ENCODE assay signal across 8 cellular contexts in the genomic region with DNA sequence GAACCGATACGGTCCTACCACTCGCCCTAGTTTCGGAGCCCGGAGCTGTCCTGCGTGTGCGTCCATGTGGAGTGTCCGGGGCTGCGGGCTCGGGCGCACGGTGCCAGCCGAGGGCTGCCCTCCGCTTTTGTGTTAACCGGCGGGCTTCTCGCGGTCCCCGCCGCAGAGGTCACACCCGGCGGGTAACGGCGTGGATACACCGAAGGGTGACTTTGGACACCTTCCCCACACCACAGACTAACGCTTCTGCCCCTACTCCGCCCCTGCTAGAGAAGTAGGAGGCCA. TPM values are rescaled to one million over a fixed set of nuclear protein-coding genes. Genes with fewer than 3 reads are reported as not detected.
DNase-seq lines count a peak whose midpoint lies in the region; ATAC-seq and TF ChIP-seq lines count a peak whose summit lies in the region.

No MANE protein-coding gene starts in this region.

- H3K4me1 ChIP-seq in lung (ENCODE audit: control insufficient read depth in 2 of 2, insufficient read depth in 2 of 2, low read length in 2 of 2), result peaks cover 9 to 15% of the 10 kb centered on the region in 2 donors
- H3K4me1 ChIP-seq in upper lobe of right lung, result peaks cover 36% of the 10 kb centered on the region

- H3K4me1 Mint-ChIP-seq in MCF 10A (ENCODE audit: insufficient read depth, unreplicated experiment), result peaks cover 37% of the 10 kb centered on the region

- peak overlapping the region; percentile 72 for H3K4me3 Mint-ChIP-seq in MCF 10A (ENCODE audit: unreplicated experiment)

- intact Hi-C loops in Right ventricle myocardium inferior (cut with DNase I), result loop anchor here (1.0 to 5.0 kb wide), 6 partner anchors 27 to 183 kb away; a partner anchor contains a TSS
- intact Hi-C loops in cardiac septum (cut with DNase I), result loop anchor here (1.0 to 5.0 kb wide), 5 partner anchors 50 to 184 kb away; a partner anchor contains a TSS
- intact Hi-C loops in MCF 10A (cut with micrococcal nuclease), result loop anchor here (1.0 to 10.0 kb wide), 8 partner anchors 12 to 573 kb away; a partner anchor contains a TSS
- intact Hi-C loops in upper lobe of right lung (cut with DNase I), result no loop called here

- peak overlapping the region; percentile 98 for H3K27ac Mint-ChIP-seq in MCF 10A (ENCODE audit: low read depth, unreplicated experiment)

- ATAC-seq in Right ventricle myocardium inferior (peak; percentile 2), HG03520 (IDR thresholded peaks at IDR 0.05; ENCODE audit: unreplicated experiment) (peak; percentile 1), lung (ENCODE audit: insufficient read depth, low FRiP score) (no peak), upper lobe of right lung (no peak)

- H3K27ac ChIP-seq in lung (ENCODE audit: low read depth in 1 of 2, low read length in 1 of 2), result peak overlapping the region; percentile 79 to 99
- H3K27ac ChIP-seq in upper lobe of right lung, result peak overlapping the region; percentile 97

- peak overlapping the region; percentile 50 for H3K4me3 ChIP-seq in lung
- H3K4me3 ChIP-seq in upper lobe of right lung, result peak overlapping the region; percentile 78

- peak; percentile 73 for DNase-seq in Right ventricle myocardium inferior (ENCODE audit: missing footprints)
- DNase-seq in cardiac septum (ENCODE audit: low spot score), result no peak
- no peak for DNase-seq in MCF 10A (ENCODE audit: unreplicated experiment)
- DNase-seq in lung (ENCODE audit: low spot score), result no peak
- no peak for DNase-seq in upper lobe of right lung
- no peak for DNase-seq in mesenteric fat pad (ENCODE audit: low spot score)
- DNase-seq in NCI-H2171 (lab: John Stamatoyannopoulos, UW), result no peak

- H3K36me3 ChIP-seq in lung (ENCODE audit: control insufficient read depth in 2 of 2, insufficient read depth in 2 of 2, low read length in 2 of 2) (no peaks in the 10 kb centered on the region), upper lobe of right lung (no peaks in the 10 kb centered on the region)

- WGBS in lung, 2 donors, result 1% methylated on average over 27 of the region's 27 CpGs

- TF ChIP-seq CTCF in MCF 10A (IDR thresholded peaks at IDR 0.05; ENCODE audit: unreplicated experiment), result no peak
- no peak for TF ChIP-seq CTCF in lung (IDR thresholded peaks at IDR 0.05; ENCODE audit: control extremely low read depth, extremely low read depth)
- no peak for TF ChIP-seq CTCF in upper lobe of right lung (IDR thresholded peaks at IDR 0.05)

- H3K9me3 Mint-ChIP-seq in MCF 10A (ENCODE audit: unreplicated experiment), result no peaks in the 10 kb centered on the region

- BruUV-seq in MCF 10A (replicated peaks; lab: Mats Ljungman, UMichigan), result TSS peak; percentile 77

- POLR2A ChIA-PET in MCF 10A (lab: Yijun Ruan, JAX), result interaction anchor here (0.5 to 6.4 kb wide), 71 partner anchors 10 to 1347 kb away, joined by 3 to 216 read pairs (median 5); a partner anchor contains a TSS

- CTCF ChIA-PET in MCF 10A (lab: Yijun Ruan, JAX), result interaction anchor here (0.6 to 5.2 kb wide), 16 partner anchors 11 to 311 kb away, joined by 3 to 40 read pairs (median 4); no protein-coding TSS in a partner anchor

- H3K36me3 Mint-ChIP-seq in MCF 10A (ENCODE audit: insufficient read depth, unreplicated experiment), result peaks cover 14% of the 10 kb centered on the region

- H3K27me3 ChIP-seq in lung (ENCODE audit: control insufficient read depth, insufficient read depth) (no peaks in the 10 kb centered on the region), upper lobe of right lung (peaks cover 19% of the 10 kb centered on the region)

- H3K9me3 ChIP-seq in lung (ENCODE audit: control insufficient read depth in 2 of 2, insufficient read depth in 1 of 2, low read length in 1 of 2), result peaks cover 0 to 2% of the 10 kb centered on the region in 2 donors
- no peaks in the 10 kb centered on the region for H3K9me3 ChIP-seq in upper lobe of right lung

- H3K27me3 Mint-ChIP-seq in MCF 10A (ENCODE audit: insufficient read depth, unreplicated experiment), result peaks cover 80% of the 10 kb centered on the region

RNA-seq across cellular contexts. Expression of a gene that starts 0.7 kb away (rescaled TPM):
- total RNA-seq in Right ventricle myocardium inferior (13.7 TPM), cardiac septum (16.2 TPM), MCF 10A (2022) (85.3 and 114 TPM in 2 replicates), lung (10 to 100 TPM; 15.9 to 44.1 TPM), upper lobe of right lung (28.9 TPM), mesenteric fat pad (113 TPM)
- polyA plus RNA-seq in lung, result 10 to 100 TPM; 22.3 to 26.5 TPM

Comparison
In these comparisons a context has a peak if more than half of its experiments do, and no peak if none do; other contexts are left out.
1. ATAC-seq: peak in Right ventricle myocardium inferior (single experiment) and HG03520 (single experiment); none in lung (single experiment) and upper lobe of right lung (single experiment).